8 cellular contexts compared by ENCODE assay signal in the genomic region with DNA sequence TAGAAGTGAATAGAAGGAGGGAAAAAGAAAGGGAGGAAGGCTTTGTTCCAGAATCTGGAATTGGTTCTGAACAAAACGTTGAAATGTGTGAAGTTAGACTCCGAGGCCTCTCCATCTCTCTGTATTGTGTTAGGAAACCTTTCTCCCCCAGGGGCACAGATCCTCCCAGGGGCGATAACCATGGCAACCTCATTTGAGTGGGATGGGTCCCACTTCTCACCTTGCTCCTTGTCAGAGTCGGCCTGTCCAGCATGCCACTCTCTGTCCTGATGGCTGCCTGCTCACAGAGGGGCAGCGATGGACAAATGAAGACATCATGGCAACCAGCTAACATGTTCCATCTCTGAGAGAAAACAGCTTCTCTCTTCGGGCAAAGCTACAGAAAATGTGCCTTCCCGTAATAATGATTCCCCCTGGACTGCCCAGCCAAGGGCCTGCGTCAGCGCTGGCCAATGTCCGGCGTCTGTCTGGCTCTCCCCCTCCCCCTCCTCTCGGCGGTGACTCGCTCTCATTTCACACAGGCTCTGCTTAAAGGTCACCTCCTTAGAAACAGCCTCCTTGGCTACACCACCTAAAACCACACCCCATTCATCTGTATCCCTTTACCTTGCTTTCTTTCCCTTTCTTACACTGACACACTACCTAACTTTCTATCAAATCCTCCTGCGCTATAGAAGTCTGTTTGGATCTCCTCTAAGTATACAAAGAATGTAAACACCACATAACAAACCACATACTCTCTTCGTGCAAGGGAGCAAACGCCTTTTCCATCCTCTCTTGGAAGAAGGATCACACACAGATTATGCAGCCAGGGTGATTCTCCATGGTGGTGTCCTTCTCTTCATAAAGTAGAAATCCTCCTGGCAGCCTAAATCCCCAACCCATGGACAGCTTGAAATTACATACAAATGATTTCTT. TPM values are rescaled to one million over a fixed set of nuclear protein-coding genes. Genes with fewer than 3 reads are reported as not detected.
DNase-seq lines count a peak whose midpoint lies in the region; TF ChIP-seq lines count a peak whose summit lies in the region.

No MANE protein-coding gene starts in this region.

- H2AFZ ChIP-seq in PC-9, result no peak overlapping the region

- no peak overlapping the region for H3K4me2 ChIP-seq in PC-9

- no peaks in the 10 kb centered on the region for H4K20me1 ChIP-seq in PC-9 (ENCODE audit: insufficient read depth)

- TF ChIP-seq CTCF in ascending aorta (IDR thresholded peaks at IDR 0.05) (no peak), PC-9 (conservative IDR thresholded peaks at IDR 0.05) (no peak)

- POLR2A ChIA-PET in PC-9 (lab: Charles Lee; ENCODE audit: unreplicated experiment), result no interaction called here

- H3K27ac ChIP-seq in ascending aorta (peak overlapping the region; percentile 30 to 49), layer of hippocampus (ENCODE audit: low read depth, low read length) (peak overlapping the region; percentile 57), PC-9 (no peak overlapping the region)

- H3F3A ChIP-seq in PC-9 (ENCODE audit: insufficient read depth, low read depth), result no peaks in the 10 kb centered on the region

- CTCF ChIA-PET in PC-9 (lab: Charles Lee), result no interaction called here

- intact Hi-C loops in ascending aorta (cut with DNase I) (no loop called here), PC-9 (cut with micrococcal nuclease; ENCODE audit: unreplicated experiment) (no loop called here)

- H3K4me3 ChIP-seq in ascending aorta (peak overlapping the region; percentile 9 to 35), PC-9 (no peak overlapping the region)

- H3K9me3 ChIP-seq in ascending aorta (no peaks in the 10 kb centered on the region), PC-9 (ENCODE audit: insufficient read depth, low read depth) (no peaks in the 10 kb centered on the region)

- H3K79me2 ChIP-seq in PC-9 (ENCODE audit: low read depth), result no peaks in the 10 kb centered on the region

- H3K4me1 ChIP-seq in ascending aorta (no peaks in the 10 kb centered on the region), PC-9 (replicated peaks; ENCODE audit: insufficient read depth) (no peaks in the 10 kb centered on the region)

- BruUV-seq in PC-9 (replicated peaks; lab: Mats Ljungman, UMichigan), result no TSS peak

- peak; percentile 12 for DNase-seq in GOT3 (lab: John Stamatoyannopoulos, UW)
- DNase-seq in ascending aorta (ENCODE audit: low spot score in 2 of 2), result peak; percentile 31 to 86
- peak; percentile 4 for DNase-seq in smooth muscle cell of the brain vasculature (ENCODE audit: low read depth, low spot score)
- DNase-seq in PC-9, result no peak
- no peak for DNase-seq in NCI-H446 (lab: John Stamatoyannopoulos, UW)
- no peak for DNase-seq in stimulated activated CD4-positive, alpha-beta T cell treated with anti-CD3 and anti-CD28 coated beads, Interleukin-4, amount 100 ng/mL, for 4 hours
- DNase-seq in stimulated activated naive CD4-positive, alpha-beta T cell treated with Interleukin-2 at 50 U/mL for 16 hours (lab: John Stamatoyannopoulos, UW), result no peak

- H3K9me2 ChIP-seq in PC-9 (ENCODE audit: insufficient read depth), result no peaks in the 10 kb centered on the region

- H3K36me3 ChIP-seq in ascending aorta (no peaks in the 10 kb centered on the region), PC-9 (ENCODE audit: low read depth) (no peaks in the 10 kb centered on the region)

- no peaks in the 10 kb centered on the region for H3K27me3 ChIP-seq in ascending aorta
- H3K27me3 ChIP-seq in layer of hippocampus (ENCODE audit: control insufficient read depth, insufficient read depth, low read length), result no peaks in the 10 kb centered on the region
- no peaks in the 10 kb centered on the region for H3K27me3 ChIP-seq in PC-9 (ENCODE audit: insufficient read depth, low read depth)

RNA-seq across cellular contexts. Expression of gene TTC39C, which starts 32.1 kb away (rescaled TPM):
- total RNA-seq in ascending aorta (18.2 TPM), PC-9 (2021) (13.0 and 15.3 TPM in 2 replicates)

Comparison
In these comparisons a context has a peak if more than half of its experiments do, and no peak if none do; other contexts are left out.
1. DNase-seq: peak in GOT3 (single experiment), ascending aorta (2 of 2) and smooth muscle cell of the brain vasculature (single experiment); none in PC-9 (0 of 2), NCI-H446 (0 of 2), stimulated activated CD4-positive, alpha-beta T cell treated with anti-CD3 and anti-CD28 coated beads, Interleukin-4, amount 100 ng/mL, for 4 hours (0 of 2) and stimulated activated naive CD4-positive, alpha-beta T cell treated with Interleukin-2 at 50 U/mL for 16 hours (single experiment).